In the genomic region with DNA sequence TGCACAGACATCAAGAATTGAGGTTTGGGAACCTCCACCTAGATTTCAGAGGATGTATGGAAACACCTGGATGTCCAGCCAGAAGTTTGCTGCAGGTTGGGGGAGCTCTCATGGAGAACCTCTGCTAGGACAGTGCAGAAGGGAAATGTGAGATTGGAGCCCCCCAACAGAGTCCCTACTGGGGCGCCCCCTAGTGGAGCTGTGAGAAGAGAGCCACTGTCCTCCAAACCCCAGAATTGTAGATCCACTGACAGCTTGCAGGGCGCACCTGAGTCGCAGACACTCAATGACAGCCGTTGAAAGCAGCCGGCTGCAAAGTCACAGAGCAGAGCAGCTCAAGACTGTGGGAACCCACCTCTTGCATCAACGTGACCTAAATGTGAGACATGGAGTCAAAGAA, we compare ENCODE assay signal across 23 cellular contexts. TPM values are rescaled to one million over a fixed set of nuclear protein-coding genes. Genes with fewer than 3 reads are reported as not detected.
DNase-seq lines count a peak whose midpoint lies in the region; ATAC-seq and TF ChIP-seq lines count a peak whose summit lies in the region.
"Had no signal": no experiment of that assay in that cellular context is flagged by ENCODE, and none has a peak within 500 bp of the region (broad histone marks: within the 10 kb centered on the region; RNA-seq: fewer than 3 reads in every experiment).

No MANE protein-coding gene starts in this region.

- dilution Hi-C loops in mammary epithelial cell (cut with HindIII; ENCODE audit: low sequenced_read_pairs) = no loop called here

- H3K4me3 Mint-ChIP-seq in MCF 10A (ENCODE audit: unreplicated experiment) (no peak overlapping the region), WTC11 (no peak overlapping the region), nephron progenitor cell (no peak overlapping the region)
- H3K4me3 Mint-ChIP-seq: CD4-positive, alpha-beta memory T cell; stimulated activated effector memory CD8-positive, alpha-beta T cell treated with anti-CD3 and anti-CD28 coated beads, Interleukin-12 subunit alpha, Interleukin-12 subunit beta, amount 100 ng/mL, for 72 hours had no signal

- H3K27ac Mint-ChIP-seq in MCF 10A (ENCODE audit: low read depth, unreplicated experiment) = no peak overlapping the region
- no peak overlapping the region for H3K27ac Mint-ChIP-seq in WTC11
- H3K27ac Mint-ChIP-seq in nephron progenitor cell = no peak overlapping the region
- H3K27ac Mint-ChIP-seq: activated naive CD4-positive, alpha-beta T cell treated with anti-CD3 and anti-CD28 coated beads, Interleukin-2, amount 50 U/mL, for 72 hours; CD4-positive, alpha-beta memory T cell; stimulated activated effector memory CD8-positive, alpha-beta T cell treated with anti-CD3 and anti-CD28 coated beads, Interleukin-12 subunit alpha, Interleukin-12 subunit beta, amount 100 ng/mL, for 72 hours had no signal

- H3K9me3 Mint-ChIP-seq in MCF 10A (ENCODE audit: unreplicated experiment) = no peaks in the 10 kb centered on the region
- peaks cover 51% of the 10 kb centered on the region for H3K9me3 Mint-ChIP-seq in WTC11
- peaks cover 24% of the 10 kb centered on the region for H3K9me3 Mint-ChIP-seq in nephron progenitor cell

- H3K4me1 Mint-ChIP-seq in MCF 10A (ENCODE audit: insufficient read depth, unreplicated experiment) (no peaks in the 10 kb centered on the region), WTC11 (no peaks in the 10 kb centered on the region), nephron progenitor cell (no peaks in the 10 kb centered on the region)
- H3K4me1 Mint-ChIP-seq: CD4-positive, alpha-beta memory T cell; stimulated activated effector memory CD8-positive, alpha-beta T cell treated with anti-CD3 and anti-CD28 coated beads, Interleukin-12 subunit alpha, Interleukin-12 subunit beta, amount 100 ng/mL, for 72 hours had no signal

- TF ChIP-seq CTCF in MCF 10A (IDR thresholded peaks at IDR 0.05; ENCODE audit: unreplicated experiment) (peak; percentile 7), mammary epithelial cell (conservative IDR thresholded peaks at IDR 0.05 in 1 of 2, IDR thresholded peaks at IDR 0.05 in 1 of 2; ENCODE audit: extremely low read depth in 1 of 2, insufficient read depth in 1 of 2, low read depth in 1 of 2, low read length in 2 of 2) (no peak), LNCaP clone FGC (IDR thresholded peaks at IDR 0.05; ENCODE audit: control insufficient read depth, extremely low read depth, insufficient read depth) (0 out of 2 replicates have a peak, but pooled peaks have one; percentile 2), WTC11 (IDR thresholded peaks at IDR 0.05) (peak; percentile 73), nephron progenitor cell (IDR thresholded peaks at IDR 0.05) (no peak)

- H3K27me3 ChIP-seq in mammary epithelial cell (ENCODE audit: insufficient read depth, low read length) = no peaks in the 10 kb centered on the region

- peak; percentile 57 for ATAC-seq in WTC11
- ATAC-seq: activated naive CD4-positive, alpha-beta T cell treated with anti-CD3 and anti-CD28 coated beads, Interleukin-2, amount 50 U/mL, for 72 hours; sciatic nerve; stimulated activated effector memory CD8-positive, alpha-beta T cell treated with anti-CD3 and anti-CD28 coated beads, Interleukin-12 subunit alpha, Interleukin-12 subunit beta, amount 100 ng/mL, for 72 hours had no signal

- WGBS in mammary epithelial cell (ENCODE audit: low coverage, missing lambda C conversion rate) = 75% methylated on average over 6 of the region's 6 CpGs

- no peaks in the 10 kb centered on the region for H3K4me1 ChIP-seq in mammary epithelial cell (ENCODE audit: insufficient read depth, low read length)
- H3K4me1 ChIP-seq: HAP-1 had no signal

- H2AFZ ChIP-seq in mammary epithelial cell (ENCODE audit: low read depth, low read length) = no peak overlapping the region

- H3K27me3 Mint-ChIP-seq in MCF 10A (ENCODE audit: insufficient read depth, unreplicated experiment) (no peaks in the 10 kb centered on the region), WTC11 (ENCODE audit: low read depth) (no peaks in the 10 kb centered on the region), nephron progenitor cell (ENCODE audit: low read depth, poor library complexity) (no peaks in the 10 kb centered on the region)
- H3K27me3 Mint-ChIP-seq: CD4-positive, alpha-beta memory T cell had no signal

- no peaks in the 10 kb centered on the region for H3K36me3 ChIP-seq in mammary epithelial cell (ENCODE audit: insufficient read depth, low read length)
- H3K36me3 ChIP-seq: HAP-1, thoracic aorta had no signal

- POLR2A ChIA-PET in MCF 10A (lab: Yijun Ruan, JAX) = no interaction called here
- POLR2A ChIA-PET in WTC11 (lab: Charles Lee) = no interaction called here

- no peaks in the 10 kb centered on the region for H3K36me3 Mint-ChIP-seq in MCF 10A (ENCODE audit: insufficient read depth, unreplicated experiment)
- peaks cover 26% of the 10 kb centered on the region for H3K36me3 Mint-ChIP-seq in WTC11
- no peaks in the 10 kb centered on the region for H3K36me3 Mint-ChIP-seq in nephron progenitor cell (ENCODE audit: low read depth)
- H3K36me3 Mint-ChIP-seq: stimulated activated effector memory CD8-positive, alpha-beta T cell treated with anti-CD3 and anti-CD28 coated beads, Interleukin-12 subunit alpha, Interleukin-12 subunit beta, amount 100 ng/mL, for 72 hours had no signal

- no peak overlapping the region for H3K4me2 ChIP-seq in mammary epithelial cell (ENCODE audit: insufficient read depth, low read depth, low read length)

- H3K27ac ChIP-seq in mammary epithelial cell (ENCODE audit: insufficient read depth, low read depth, low read length) = no peak overlapping the region
- H3K27ac ChIP-seq: thoracic aorta had no signal

- H3K9me3 ChIP-seq in mammary epithelial cell (replicated peaks; ENCODE audit: insufficient read depth, low read length) = peaks cover 6% of the 10 kb centered on the region
- H3K9me3 ChIP-seq: HAP-1, thoracic aorta had no signal

- H3K9ac ChIP-seq in mammary epithelial cell (ENCODE audit: insufficient read depth, low read length) = no peak overlapping the region

- no peak overlapping the region for H3K4me3 ChIP-seq in mammary epithelial cell (replicated peaks in 1 of 3; ENCODE audit: insufficient read depth in 1 of 3, low read depth in 2 of 3, low read length in 3 of 3)
- H3K4me3 ChIP-seq in LNCaP clone FGC (ENCODE audit: low read depth, low read length) = no peak overlapping the region
- H3K4me3 ChIP-seq: HAP-1, thoracic aorta had no signal

- CTCF ChIA-PET in MCF 10A (lab: Yijun Ruan, JAX) = interaction anchor here (0.6 to 1.3 kb wide), 3 partner anchors 14 to 464 kb away, joined by 3 to 4 read pairs (median 3); no protein-coding TSS in a partner anchor
- CTCF ChIA-PET in mammary epithelial cell (lab: Charles Lee; ENCODE audit: low non-redundant PET) = no interaction called here
- CTCF ChIA-PET in WTC11 (lab: Charles Lee) = interaction anchor here (0.7 to 1.4 kb wide), 4 partner anchors 14 to 305 kb away, joined by 3 to 5 read pairs (median 3); no protein-coding TSS in a partner anchor

- DNase-seq in MCF 10A (ENCODE audit: unreplicated experiment) (no peak), mammary epithelial cell (no peak), LNCaP clone FGC (ENCODE audit: low read depth) (no peak), WTC11 (ENCODE audit: low spot score) (peak; percentile 54), NOMO-1 (lab: John Stamatoyannopoulos, UW; ENCODE audit: unreplicated experiment in 2 of 2) (no peak), nephron progenitor cell (no peak), superior temporal gyrus (ENCODE audit: extremely low spot score) (no peak)
- peak; percentile 31 for DNase-seq in stimulated activated CD8-positive, alpha-beta memory T cell treated with anti-CD3 and anti-CD28 coated beads, Interleukin-4, amount 100 ng/mL, for 48 hours
- DNase-seq: CD4-positive, alpha-beta memory T cell; effector memory CD4-positive, alpha-beta T cell; Karpas-422; kidney glomerular epithelial cell; NCI-H1436 treated with DMSO at 0.1 percent for 48 hours; NCI-H2171 treated with DMSO at 0.1 percent for 48 hours; T-helper 9 cell had no signal

- BruUV-seq in MCF 10A (replicated peaks; lab: Mats Ljungman, UMichigan) (no TSS peak), mammary epithelial cell (replicated peaks; lab: Mats Ljungman, UMichigan) (no TSS peak)

- in situ Hi-C loops in mammary epithelial cell (cut with MboI; ENCODE audit: low sequenced_read_pairs in 2 of 2) = no loop called here

- no peaks in the 10 kb centered on the region for H4K20me1 ChIP-seq in mammary epithelial cell (ENCODE audit: insufficient read depth, low read length)

- no peaks in the 10 kb centered on the region for H3K79me2 ChIP-seq in mammary epithelial cell (ENCODE audit: insufficient read depth, low read length)

- intact Hi-C loops in MCF 10A (cut with micrococcal nuclease) (no loop called here), mammary epithelial cell (cut with micrococcal nuclease) (no loop called here)

TF ChIP-seq in WTC11, 78 proteins besides CTCF, POLR2A, EP300 and RAD21 (continues in another document):
- TF ChIP-seq, protein P1, sequence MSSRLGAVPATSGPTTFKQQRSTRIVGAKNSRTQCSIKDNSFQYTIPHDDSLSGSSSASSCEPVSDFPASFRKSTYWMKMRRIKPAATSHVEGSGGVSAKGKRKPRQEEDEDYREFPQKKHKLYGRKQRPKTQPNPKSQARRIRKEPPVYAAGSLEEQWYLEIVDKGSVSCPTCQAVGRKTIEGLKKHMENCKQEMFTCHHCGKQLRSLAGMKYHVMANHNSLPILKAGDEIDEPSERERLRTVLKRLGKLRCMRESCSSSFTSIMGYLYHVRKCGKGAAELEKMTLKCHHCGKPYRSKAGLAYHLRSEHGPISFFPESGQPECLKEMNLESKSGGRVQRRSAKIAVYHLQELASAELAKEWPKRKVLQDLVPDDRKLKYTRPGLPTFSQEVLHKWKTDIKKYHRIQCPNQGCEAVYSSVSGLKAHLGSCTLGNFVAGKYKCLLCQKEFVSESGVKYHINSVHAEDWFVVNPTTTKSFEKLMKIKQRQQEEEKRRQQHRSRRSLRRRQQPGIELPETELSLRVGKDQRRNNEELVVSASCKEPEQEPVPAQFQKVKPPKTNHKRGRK (CRISPR knock-in tag; IDR thresholded peaks at IDR 0.05; ENCODE audit: borderline replicate concordance) = no peak
- no peak for TF ChIP-seq JAZF1 (CRISPR knock-in tag; IDR thresholded peaks at IDR 0.05)

RNA-seq across cellular contexts. Expression of gene EPHA6, which starts 34.6 kb away (rescaled TPM):
- 0.33 and 0.66 TPM in 2 replicates for total RNA-seq in MCF 10A (2022)
- total RNA-seq in mammary epithelial cell = not detected
- polyA plus RNA-seq in mammary epithelial cell = not detected
- not detected for polyA minus RNA-seq in mammary epithelial cell
- 2.1 to 3.5 TPM (median 3.3 TPM) in 3 replicates for total RNA-seq in WTC11 (2021)
- total RNA-seq: activated naive CD4-positive, alpha-beta T cell treated with anti-CD3 and anti-CD28 coated beads, Interleukin-2, amount 50 U/mL, for 72 hours; CD4-positive, alpha-beta memory T cell; lung microvascular endothelial cell; osteoblast had no signal
- polyA plus RNA-seq: AG04450; CD4-positive, alpha-beta memory T cell had no signal

Comparison
In these comparisons a context has a peak if more than half of its experiments do, and no peak if none do; other contexts are left out.
1. CTCF ChIP-seq: peak in MCF 10A (single experiment), LNCaP clone FGC (single experiment) and WTC11 (single experiment); none in mammary epithelial cell (0 of 2) and nephron progenitor cell (single experiment).
2. DNase-seq: peak in WTC11 (single experiment) and stimulated activated CD8-positive, alpha-beta memory T cell treated with anti-CD3 and anti-CD28 coated beads, Interleukin-4, amount 100 ng/mL, for 48 hours (single experiment); none in MCF 10A (single experiment), mammary epithelial cell (single experiment), LNCaP clone FGC (single experiment), NOMO-1 (0 of 2), nephron progenitor cell (single experiment) and superior temporal gyrus (single experiment).